12 cellular contexts compared by ENCODE assay signal in the genomic region with DNA sequence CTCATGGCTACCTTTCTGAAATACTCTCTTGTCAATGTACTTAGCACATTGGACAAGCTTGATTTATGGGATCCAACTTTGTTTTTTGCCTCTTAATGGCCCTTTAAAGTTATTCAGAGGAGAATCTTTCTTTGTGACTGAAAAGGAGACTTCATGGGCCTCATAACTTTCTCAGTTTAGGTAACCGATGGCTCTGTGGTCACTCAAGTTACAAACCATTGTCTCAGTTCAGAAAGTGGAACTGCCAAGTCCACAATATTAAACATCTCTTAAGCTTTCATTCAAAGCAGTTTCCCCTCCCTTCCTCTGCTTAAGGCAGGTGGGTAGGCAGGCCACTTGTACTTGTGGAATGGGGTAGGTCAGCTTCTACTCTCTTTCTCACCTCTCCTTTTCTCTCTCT. TPM values are rescaled to one million over a fixed set of nuclear protein-coding genes. Genes with fewer than 3 reads are reported as not detected.
DNase-seq lines count a peak whose midpoint lies in the region; ATAC-seq, FAIRE-seq and TF ChIP-seq lines count a peak whose summit lies in the region.
"Had no signal": no experiment of that assay in that cellular context is flagged by ENCODE, and none has a peak within 500 bp of the region (broad histone marks: within the 10 kb centered on the region; RNA-seq: fewer than 3 reads in every experiment).

No MANE protein-coding gene starts in this region.

- FAIRE-seq in GM12891 (lab: Jason Lieb, UNC), result no peak
- FAIRE-seq: bronchial epithelial cell had no signal

- peak; percentile 87 for ATAC-seq in GM19372 (IDR thresholded peaks at IDR 0.05; ENCODE audit: low read depth, unreplicated experiment)
- ATAC-seq in HG02642 (IDR thresholded peaks at IDR 0.05; ENCODE audit: poor library complexity, unreplicated experiment), result peak; percentile 93
- peak; percentile 95 for ATAC-seq in HG03342 (IDR thresholded peaks at IDR 0.05; ENCODE audit: unreplicated experiment)

- TF ChIP-seq POLR2A in GM12891 (IDR thresholded peaks at IDR 0.05; ENCODE audit: low read depth, low read length), result no peak

- DNase-seq in GM12891 (ENCODE audit: insufficient read length, low spot score) (no peak), NCI-H1417 (lab: John Stamatoyannopoulos, UW) (no peak), RPMI8226 (no peak), A172 (ENCODE audit: low spot score) (no peak), superior temporal gyrus (ENCODE audit: extremely low spot score) (no peak)
- DNase-seq: activated CD4-positive, alpha-beta T cell treated with anti-CD3 and anti-CD28 coated beads for 1 hour; ovary; stimulated activated naive CD4-positive, alpha-beta T cell had no signal

TF ChIP-seq in GM12891, 5 proteins besides CTCF, POLR2A, EP300 and RAD21:
- TF ChIP-seq SPI1 (IDR thresholded peaks at IDR 0.05; ENCODE audit: low read depth, low read length) (peak; percentile 70), TAF1 (IDR thresholded peaks at IDR 0.05; ENCODE audit: low read depth, low read length) (no peak)
TF ChIP-seq in GM12891: peak in this region for 1.

RNA-seq across cellular contexts. Expression of gene ARL14EP, which starts 12.3 kb away (rescaled TPM):
- 22.0 TPM for polyA plus RNA-seq in GM12891 (2012; ENCODE audit: low read depth, missing spikeins)
- 32.8 and 33.4 TPM in 2 replicates for total RNA-seq in A172 (2014; rRNA removed; shearing (Covaris generic))
